Comparison of ENCODE assay signal across 8 cellular contexts in the genomic region with DNA sequence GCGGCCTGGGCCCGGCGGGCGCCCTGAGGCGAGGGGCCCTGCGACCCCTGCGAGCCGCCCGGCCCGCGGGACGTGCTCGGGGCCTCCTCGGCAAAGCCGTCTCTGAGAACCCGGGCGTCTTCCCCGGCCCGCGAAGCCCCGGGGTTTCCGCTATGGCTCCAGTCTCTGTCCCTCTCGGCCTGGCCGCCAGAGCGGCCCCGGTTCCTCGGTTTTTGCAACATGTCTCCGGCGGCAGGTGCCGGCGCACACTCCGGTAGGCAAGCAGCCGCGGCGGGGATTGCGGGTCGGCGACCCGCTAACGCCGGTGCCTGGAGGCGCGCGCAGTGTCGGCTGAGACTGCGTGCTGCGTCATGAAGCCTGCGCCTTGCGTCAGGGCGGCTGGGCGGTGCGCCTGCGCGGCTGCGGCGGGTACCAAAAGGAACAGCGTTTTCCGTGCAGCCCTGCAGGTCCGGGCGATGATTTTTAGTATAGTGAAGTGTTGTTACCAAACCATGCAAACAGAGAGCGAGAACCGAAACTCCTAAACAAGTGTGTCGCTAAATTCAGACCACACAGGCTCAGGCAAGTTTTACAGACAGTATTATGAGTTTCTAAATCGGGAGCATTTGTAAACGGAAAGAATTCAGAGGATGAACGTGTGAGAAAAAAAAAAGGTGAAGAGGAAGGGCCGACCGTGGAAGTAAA. TPM values are rescaled to one million over a fixed set of nuclear protein-coding genes. Genes with fewer than 3 reads are reported as not detected.
DNase-seq lines count a peak whose midpoint lies in the region; TF ChIP-seq lines count a peak whose summit lies in the region.

NSMCE3 (minus strand) TSS at position 338 of the 684 bp plus-strand sequence; CDS start at position 221, 117 bp downstream.

- intact Hi-C loops in activated naive CD4-positive, alpha-beta T cell treated with anti-CD3 and anti-CD28 coated beads for 36 hours (cut with micrococcal nuclease): loop anchor here (5.0 to 10.0 kb wide), 3 partner anchors 165 to 382 kb away; partner anchors contain the start of gene APBA2

- H3K4me3 Mint-ChIP-seq in activated naive CD4-positive, alpha-beta T cell treated with anti-CD3 and anti-CD28 coated beads for 36 hours: peak within 1 kb of the TSS; percentile 96

- no peak for TF ChIP-seq EP300 in suprapubic skin (IDR thresholded peaks at IDR 0.05)

- no peaks in the 10 kb centered on the region for H3K9me2 ChIP-seq in MM.1S (replicated peaks; ENCODE audit: insufficient read depth, low read length)

- H4K20me1 ChIP-seq in MM.1S (ENCODE audit: insufficient read depth, low read length): no peaks in the 10 kb centered on the region

- H3K27ac ChIP-seq in MM.1S (ENCODE audit: low read length) (peak within 1 kb of the TSS; percentile 87), SJCRH30 (no peak within 1 kb of the TSS; the same call in 1 of the 2 replicates), suprapubic skin (peak within 1 kb of the TSS; percentile 90)

- TF ChIP-seq CTCF in MM.1S (IDR thresholded peaks at IDR 0.05; ENCODE audit: low read length) (no peak), suprapubic skin (IDR thresholded peaks at IDR 0.05) (no peak)

- no peaks in the 10 kb centered on the region for H3K9me3 ChIP-seq in MM.1S (replicated peaks; ENCODE audit: insufficient read depth, low read length)
- no peaks in the 10 kb centered on the region for H3K9me3 ChIP-seq in SJCRH30 (replicated peaks)
- H3K9me3 ChIP-seq in suprapubic skin: no peaks in the 10 kb centered on the region

- CTCF ChIA-PET in activated naive CD4-positive, alpha-beta T cell treated with anti-CD3 and anti-CD28 coated beads for 36 hours (lab: Charles Lee): interaction anchor here (0.8 kb wide), 1 partner anchor 83 kb away, joined by 5 read pairs; no protein-coding TSS in a partner anchor

- H3K36me3 ChIP-seq in MM.1S (replicated peaks; ENCODE audit: insufficient read depth, low read length) (no peaks in the 10 kb centered on the region), SJCRH30 (no peaks in the 10 kb centered on the region), suprapubic skin (no peaks in the 10 kb centered on the region)

- H3K27me3 ChIP-seq in MM.1S (replicated peaks; ENCODE audit: insufficient read depth, low read length) (no peaks in the 10 kb centered on the region), SJCRH30 (no peaks in the 10 kb centered on the region), suprapubic skin (no peaks in the 10 kb centered on the region)

- H3K27me3 Mint-ChIP-seq in activated naive CD4-positive, alpha-beta T cell treated with anti-CD3 and anti-CD28 coated beads for 36 hours (ENCODE audit: low read depth): no peaks in the 10 kb centered on the region

- peak; percentile 25 to 87 for TF ChIP-seq POLR2A in suprapubic skin (IDR thresholded peaks at IDR 0.05)

- no peaks in the 10 kb centered on the region for H3K9me3 Mint-ChIP-seq in activated naive CD4-positive, alpha-beta T cell treated with anti-CD3 and anti-CD28 coated beads for 36 hours

- H3K9ac ChIP-seq in MM.1S (ENCODE audit: low read length): peak within 1 kb of the TSS; percentile 89

- H3K79me2 ChIP-seq in MM.1S (ENCODE audit: low read length): peaks cover 13% of the 10 kb centered on the region

- peaks cover 18% of the 10 kb centered on the region for H3F3A ChIP-seq in MM.1S (ENCODE audit: insufficient read depth, low read length)

- H3K4me1 ChIP-seq in MM.1S (ENCODE audit: low read length) (peaks cover 16% of the 10 kb centered on the region), SJCRH30 (peaks cover 6% of the 10 kb centered on the region; the same call in 1 of the 2 replicates), suprapubic skin (peaks cover 42% of the 10 kb centered on the region)

- H2AFZ ChIP-seq in MM.1S (ENCODE audit: low read length): peak within 1 kb of the TSS; percentile 72

- H3K4me3 ChIP-seq in MM.1S (ENCODE audit: low read length) (peak within 1 kb of the TSS; percentile 86), SJCRH30 (peak within 1 kb of the TSS; percentile 67), suprapubic skin (peak within 1 kb of the TSS; percentile 97)

- H3K4me2 ChIP-seq in MM.1S (ENCODE audit: low read depth, low read length): peak within 1 kb of the TSS; percentile 91

- under 1% methylated on average over 16 of the region's 68 CpGs for WGBS in suprapubic skin

- DNase-seq in GDM1 (lab: John Stamatoyannopoulos, UW): peak; percentile 87
- DNase-seq in HCEC 1CT: peak; percentile 90
- DNase-seq in MM.1S: peak; percentile 96
- DNase-seq in SJCRH30: peak; percentile 83 to 85
- DNase-seq in activated naive CD4-positive, alpha-beta T cell treated with anti-CD3 and anti-CD28 coated beads for 36 hours: peak; percentile 90
- peak; percentile 90 for DNase-seq in globus pallidus (ENCODE audit: low spot score)
- peak; percentile 18 to 94 (median 86) for DNase-seq in nucleus accumbens (lab: John Stamatoyannopoulos, UW)
- peak; percentile 87 to 91 for DNase-seq in suprapubic skin (ENCODE audit: low spot score in 2 of 2)

- H3K36me3 Mint-ChIP-seq in activated naive CD4-positive, alpha-beta T cell treated with anti-CD3 and anti-CD28 coated beads for 36 hours (ENCODE audit: low read depth): peaks cover 2% of the 10 kb centered on the region

- H3K4me1 Mint-ChIP-seq in activated naive CD4-positive, alpha-beta T cell treated with anti-CD3 and anti-CD28 coated beads for 36 hours (ENCODE audit: low read depth): peaks cover 27% of the 10 kb centered on the region

- peak within 1 kb of the TSS; percentile 95 for H3K27ac Mint-ChIP-seq in activated naive CD4-positive, alpha-beta T cell treated with anti-CD3 and anti-CD28 coated beads for 36 hours

RNA-seq across cellular contexts. Expression of gene NSMCE3, which starts in this region (rescaled TPM):
- total RNA-seq in SJCRH30 (2014; rRNA removed; shearing (Covaris generic)): 11.3 and 12.6 TPM in 2 replicates
- total RNA-seq in activated naive CD4-positive, alpha-beta T cell treated with anti-CD3 and anti-CD28 coated beads for 36 hours: 1 to 10 TPM; 6.1 to 6.6 TPM
- 1 to 10 TPM; 4.5 to 7.9 (median 6.1) TPM for total RNA-seq in suprapubic skin
